ENCODE assay signal across 28 cellular contexts in the genomic region with DNA sequence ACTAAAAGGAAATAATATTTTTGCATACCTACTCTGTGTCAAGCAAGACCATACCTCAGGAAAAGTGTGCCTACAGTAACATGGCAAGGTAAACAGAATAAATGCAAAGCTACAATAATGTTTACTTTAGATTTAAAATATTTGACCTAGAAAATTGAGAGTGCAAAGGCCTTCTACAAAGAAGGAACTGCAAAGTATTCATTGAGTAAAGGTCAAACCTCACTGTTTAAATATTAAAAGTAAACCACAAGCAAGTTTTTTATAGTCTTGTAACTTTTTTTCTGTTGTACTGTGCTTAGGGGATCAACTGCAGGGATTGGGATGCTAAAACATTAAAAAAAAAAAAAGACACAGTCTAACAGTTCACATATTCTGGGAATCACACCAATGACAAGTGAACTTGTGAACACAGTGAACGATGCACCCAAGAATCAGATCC. TPM values are rescaled to one million over a fixed set of nuclear protein-coding genes. Genes with fewer than 3 reads are reported as not detected.
DNase-seq lines count a peak whose midpoint lies in the region; ATAC-seq and TF ChIP-seq lines count a peak whose summit lies in the region.
"Had no signal": no experiment of that assay in that cellular context is flagged by ENCODE, and none has a peak within 500 bp of the region (broad histone marks: within the 10 kb centered on the region; RNA-seq: fewer than 3 reads in every experiment).

No MANE protein-coding gene starts in this region.

- ATAC-seq in GM19025 (IDR thresholded peaks at IDR 0.05; ENCODE audit: low read depth, unreplicated experiment): peak; percentile 50
- peak; percentile 66 for ATAC-seq in HG03108 (IDR thresholded peaks at IDR 0.05; ENCODE audit: unreplicated experiment)
- peak; percentile 65 to 71 for ATAC-seq in stimulated activated naive B cell treated with anti-CD40 and anti-IgM and Interleukin-4, amounts not matched to agents 10 μg/mL and 1 μg/mL and 100 μg/mL, for 72 hours (replicated peaks)
- ATAC-seq: activated CD4-positive, alpha-beta T cell treated with anti-CD3 and anti-CD28 coated beads for 36 hours; heart left ventricle; left ventricle myocardium superior; natural killer cell; stimulated activated effector memory CD8-positive, alpha-beta T cell treated with anti-CD3 and anti-CD28 coated beads, Interleukin-12 subunit alpha, Interleukin-12 subunit beta, amount 100 ng/mL, for 72 hours had no signal

- peaks cover under 1 to 3% of the 10 kb centered on the region in 2 donors for H3K9me3 Mint-ChIP-seq in stimulated activated naive B cell treated with anti-CD40 and anti-IgM and Interleukin-4, amounts not matched to agents 10 μg/mL and 1 μg/mL and 100 μg/mL, for 72 hours
- H3K9me3 Mint-ChIP-seq in mesothelial cell of epicardium: peaks cover under 1% of the 10 kb centered on the region
- H3K9me3 Mint-ChIP-seq: natural killer cell had no signal

- 89% methylated on average over 1 of the region's 1 CpG for WGBS in suprapubic skin

- no peaks in the 10 kb centered on the region for H3K4me1 ChIP-seq in suprapubic skin
- H3K4me1 ChIP-seq: heart left ventricle, spleen, testis had no signal

- TF ChIP-seq CTCF in choroid plexus epithelial cell (conservative IDR thresholded peaks at IDR 0.05; ENCODE audit: low read depth, low read length): no peak
- TF ChIP-seq CTCF in mesothelial cell of epicardium (IDR thresholded peaks at IDR 0.05; ENCODE audit: unreplicated experiment): no peak
- TF ChIP-seq CTCF in suprapubic skin (IDR thresholded peaks at IDR 0.05): no peak

- no peak overlapping the region for H3K27ac ChIP-seq in suprapubic skin
- H3K27ac ChIP-seq: brain microvascular endothelial cell, heart left ventricle, Peyer's patch, spleen, testis had no signal

- H3K4me3 ChIP-seq in choroid plexus epithelial cell (ENCODE audit: low read depth, low read length) (no peak overlapping the region), suprapubic skin (no peak overlapping the region)
- H3K4me3 ChIP-seq: heart left ventricle, Peyer's patch, spleen, testis had no signal

- peaks cover 27 to 40% of the 10 kb centered on the region in 2 donors for H3K36me3 Mint-ChIP-seq in stimulated activated naive B cell treated with anti-CD40 and anti-IgM and Interleukin-4, amounts not matched to agents 10 μg/mL and 1 μg/mL and 100 μg/mL, for 72 hours
- H3K36me3 Mint-ChIP-seq in mesothelial cell of epicardium: peaks cover 25% of the 10 kb centered on the region

- H3K36me3 ChIP-seq in suprapubic skin: peaks cover 18% of the 10 kb centered on the region
- H3K36me3 ChIP-seq: brain microvascular endothelial cell had no signal

- H3K27me3 Mint-ChIP-seq in stimulated activated naive B cell treated with anti-CD40 and anti-IgM and Interleukin-4, amounts not matched to agents 10 μg/mL and 1 μg/mL and 100 μg/mL, for 72 hours: no peaks in the 10 kb centered on the region
- H3K27me3 Mint-ChIP-seq in mesothelial cell of epicardium (ENCODE audit: low read depth): no peaks in the 10 kb centered on the region
- H3K27me3 Mint-ChIP-seq: activated CD4-positive, alpha-beta T cell treated with anti-CD3 and anti-CD28 coated beads for 36 hours had no signal

- no peak for TF ChIP-seq EP300 in suprapubic skin (IDR thresholded peaks at IDR 0.05)

- no peaks in the 10 kb centered on the region for H3K27me3 ChIP-seq in suprapubic skin
- H3K27me3 ChIP-seq: brain microvascular endothelial cell, heart left ventricle, Peyer's patch, spleen, testis had no signal

- DNase-seq in choroid plexus epithelial cell (ENCODE audit: low read depth) (peak; percentile 5), mesothelial cell of epicardium (ENCODE audit: low spot score in 2 of 2, unreplicated experiment in 2 of 2) (no peak), NCI-H146 treated with DMSO at 0.1 percent for 48 hours (lab: John Stamatoyannopoulos, UW; ENCODE audit: unreplicated experiment) (no peak), suprapubic skin (ENCODE audit: low spot score in 2 of 2) (no peak)
- DNase-seq in stimulated activated naive B cell treated with anti-CD40 and anti-IgM and Interleukin-4, amounts not matched to agents 10 μg/mL and 1 μg/mL and 100 μg/mL, for 72 hours: no peak
- DNase-seq: activated CD4-positive, alpha-beta T cell treated with anti-CD3 and anti-CD28 coated beads for 36 hours; activated naive CD4-positive, alpha-beta T cell; activated T-cell treated with anti-CD3 and anti-CD28 coated beads, Interleukin-2, amount 50 U/mL, for 48 hours; brain microvascular endothelial cell; effector CD8-positive, alpha-beta T cell; erythroblast; foreskin fibroblast; HCEC 1CT; heart left ventricle; Kasumi-1; left ventricle myocardium superior; natural killer cell; NCI-H1694 treated with DMSO at 0.1 percent for 48 hours; NCI-H2171 treated with DMSO at 0.1 percent for 48 hours; NCI-H524; Peyer's patch; spleen; stimulated activated CD4-positive, alpha-beta T cell treated with anti-CD3 and anti-CD28 coated beads, Interleukin-2, amount 100 ng/mL, for 48 hours; testis had no signal

- no peak overlapping the region for H3K27ac Mint-ChIP-seq in stimulated activated naive B cell treated with anti-CD40 and anti-IgM and Interleukin-4, amounts not matched to agents 10 μg/mL and 1 μg/mL and 100 μg/mL, for 72 hours
- no peak overlapping the region for H3K27ac Mint-ChIP-seq in mesothelial cell of epicardium
- H3K27ac Mint-ChIP-seq: activated CD4-positive, alpha-beta T cell treated with anti-CD3 and anti-CD28 coated beads for 36 hours; natural killer cell; stimulated activated effector memory CD8-positive, alpha-beta T cell treated with anti-CD3 and anti-CD28 coated beads, Interleukin-12 subunit alpha, Interleukin-12 subunit beta, amount 100 ng/mL, for 72 hours; T-helper 1 cell treated with Interleukin-12 subunit alpha and Interleukin-12 subunit beta and Interleukin-4 antibody, amounts not matched to agents 30 μg/mL and 1 μg/mL, for 36 hours had no signal

- peak overlapping the region in 1 of 2 donors; percentile 46 for H3K4me3 Mint-ChIP-seq in stimulated activated naive B cell treated with anti-CD40 and anti-IgM and Interleukin-4, amounts not matched to agents 10 μg/mL and 1 μg/mL and 100 μg/mL, for 72 hours
- H3K4me3 Mint-ChIP-seq in mesothelial cell of epicardium: no peak overlapping the region
- H3K4me3 Mint-ChIP-seq: activated CD4-positive, alpha-beta T cell treated with anti-CD3 and anti-CD28 coated beads for 36 hours; natural killer cell; stimulated activated effector memory CD8-positive, alpha-beta T cell treated with anti-CD3 and anti-CD28 coated beads, Interleukin-12 subunit alpha, Interleukin-12 subunit beta, amount 100 ng/mL, for 72 hours; T-helper 1 cell treated with Interleukin-12 subunit alpha and Interleukin-12 subunit beta and Interleukin-4 antibody, amounts not matched to agents 30 μg/mL and 1 μg/mL, for 36 hours had no signal

- peaks cover 2 to 28% of the 10 kb centered on the region in 2 donors for H3K4me1 Mint-ChIP-seq in stimulated activated naive B cell treated with anti-CD40 and anti-IgM and Interleukin-4, amounts not matched to agents 10 μg/mL and 1 μg/mL and 100 μg/mL, for 72 hours
- H3K4me1 Mint-ChIP-seq in mesothelial cell of epicardium: peaks cover 2% of the 10 kb centered on the region
- H3K4me1 Mint-ChIP-seq: natural killer cell; stimulated activated effector memory CD8-positive, alpha-beta T cell treated with anti-CD3 and anti-CD28 coated beads, Interleukin-12 subunit alpha, Interleukin-12 subunit beta, amount 100 ng/mL, for 72 hours had no signal

- H3K9me3 ChIP-seq in suprapubic skin: no peaks in the 10 kb centered on the region
- H3K9me3 ChIP-seq: heart left ventricle, Peyer's patch, testis had no signal

- no peak for TF ChIP-seq POLR2A in suprapubic skin (IDR thresholded peaks at IDR 0.05)

RNA-seq across cellular contexts. Expression of gene CWF19L2, which starts 48.8 kb away (rescaled TPM):
- total RNA-seq in mesothelial cell of epicardium (15.9 to 18.0 TPM (median 17.1 TPM) in 3 replicates), suprapubic skin (10 to 100 TPM in 3 of 4 donors, 1 to 10 TPM in 1; 6.9 to 36.4 (median 13.0) TPM)
